Comparison of ENCODE assay signal across 15 cellular contexts in genomic region chr12:64147011-64147671, GRCh38.
DNase-seq lines count a peak whose midpoint lies in the region; ATAC-seq, FAIRE-seq and TF ChIP-seq lines count a peak whose summit lies in the region.
"Had no signal": no experiment of that assay in that cellular context is flagged by ENCODE, and none has a peak within 500 bp of the region (broad histone marks: within the 10 kb centered on the region; RNA-seq: fewer than 3 reads in every experiment).

No MANE protein-coding gene starts in this region.

- H3F3A ChIP-seq in PC-3 (ENCODE audit: low read length, unreplicated experiment): no peaks in the 10 kb centered on the region

- peaks cover 6% of the 10 kb centered on the region for H3K4me1 Mint-ChIP-seq in activated naive CD4-positive, alpha-beta T cell treated with anti-CD3 and anti-CD28 coated beads, Interleukin-2, amount 10 ng/mL, durations not matched to agents 7 days and 5 days
- H3K4me1 Mint-ChIP-seq in endothelial cell (ENCODE audit: unreplicated experiment): peaks cover 5% of the 10 kb centered on the region
- peaks cover 2 to 7% of the 10 kb centered on the region in 2 donors for H3K4me1 Mint-ChIP-seq in stimulated activated naive B cell treated with anti-CD40 and anti-IgM and Interleukin-4, amounts not matched to agents 10 μg/mL and 1 μg/mL and 100 μg/mL, for 72 hours

- no peak overlapping the region for H2AFZ ChIP-seq in PC-3 (ENCODE audit: low read length)

- no peaks in the 10 kb centered on the region for H3K9me3 Mint-ChIP-seq in activated naive CD4-positive, alpha-beta T cell treated with anti-CD3 and anti-CD28 coated beads, Interleukin-2, amount 10 ng/mL, durations not matched to agents 7 days and 5 days
- no peaks in the 10 kb centered on the region for H3K9me3 Mint-ChIP-seq in endothelial cell (ENCODE audit: unreplicated experiment)
- H3K9me3 Mint-ChIP-seq in stimulated activated naive B cell treated with anti-CD40 and anti-IgM and Interleukin-4, amounts not matched to agents 10 μg/mL and 1 μg/mL and 100 μg/mL, for 72 hours: no peaks in the 10 kb centered on the region

- H3K27ac Mint-ChIP-seq in activated naive CD4-positive, alpha-beta T cell treated with anti-CD3 and anti-CD28 coated beads, Interleukin-2, amount 10 ng/mL, durations not matched to agents 7 days and 5 days: no peak overlapping the region
- peak overlapping the region; percentile 73 for H3K27ac Mint-ChIP-seq in endothelial cell (ENCODE audit: unreplicated experiment)
- peak overlapping the region; percentile 27 for H3K27ac Mint-ChIP-seq in stimulated activated naive B cell treated with anti-CD40 and anti-IgM and Interleukin-4, amounts not matched to agents 10 μg/mL and 1 μg/mL and 100 μg/mL, for 72 hours

- H3K4me3 Mint-ChIP-seq in activated naive CD4-positive, alpha-beta T cell treated with anti-CD3 and anti-CD28 coated beads, Interleukin-2, amount 10 ng/mL, durations not matched to agents 7 days and 5 days: peak overlapping the region; percentile 17
- no peak overlapping the region for H3K4me3 Mint-ChIP-seq in endothelial cell (ENCODE audit: unreplicated experiment)
- H3K4me3 Mint-ChIP-seq in stimulated activated naive B cell treated with anti-CD40 and anti-IgM and Interleukin-4, amounts not matched to agents 10 μg/mL and 1 μg/mL and 100 μg/mL, for 72 hours: peak overlapping the region; percentile 64 to 73

- no peak overlapping the region for H3K27ac ChIP-seq in PC-3 (ENCODE audit: low read length)
- H3K27ac ChIP-seq: prostate gland, uterus had no signal

- CTCF ChIA-PET in activated naive CD4-positive, alpha-beta T cell treated with anti-CD3 and anti-CD28 coated beads, Interleukin-2, amount 10 ng/mL, durations not matched to agents 7 days and 5 days (lab: Charles Lee): no interaction called here
- CTCF ChIA-PET in PC-3 (lab: Charles Lee): no interaction called here

- H3K4me2 ChIP-seq in PC-3 (ENCODE audit: low read length): no peak overlapping the region

- no peak overlapping the region for H3K4me3 ChIP-seq in PC-3 (ENCODE audit: low read length)
- H3K4me3 ChIP-seq: mucosa of descending colon, prostate gland, uterus had no signal

- intact Hi-C loops in PC-3 (cut with micrococcal nuclease): no loop called here

- FAIRE-seq in RCC 7860 (lab: Jason Lieb, UNC): peak; percentile 76
- FAIRE-seq: TTC549 had no signal

- ATAC-seq in stimulated activated naive B cell treated with anti-CD40 and anti-IgM and Interleukin-4, amounts not matched to agents 10 μg/mL and 1 μg/mL and 100 μg/mL, for 72 hours (replicated peaks): peak; percentile 27 to 54
- no peak for ATAC-seq in HG02798 (IDR thresholded peaks at IDR 0.05; ENCODE audit: poor library complexity, unreplicated experiment)
- ATAC-seq in PC-3: no peak
- ATAC-seq: mucosa of descending colon had no signal

- no peaks in the 10 kb centered on the region for H3K4me1 ChIP-seq in PC-3 (ENCODE audit: insufficient read depth, low read length)
- H3K4me1 ChIP-seq: prostate gland, uterus had no signal

- H4K20me1 ChIP-seq in PC-3 (ENCODE audit: low read length): no peaks in the 10 kb centered on the region

- no peaks in the 10 kb centered on the region for H3K9me2 ChIP-seq in PC-3 (replicated peaks; ENCODE audit: low read length)

- TF ChIP-seq CTCF in endothelial cell (IDR thresholded peaks at IDR 0.05; ENCODE audit: unreplicated experiment) (no peak), PC-3 (conservative IDR thresholded peaks at IDR 0.05; ENCODE audit: low read depth, low read length) (no peak)

- H3K36me3 ChIP-seq in PC-3 (ENCODE audit: low read depth, low read length): peaks cover 9% of the 10 kb centered on the region
- H3K36me3 ChIP-seq: prostate gland, uterus had no signal

- no peaks in the 10 kb centered on the region for H3K36me3 Mint-ChIP-seq in activated naive CD4-positive, alpha-beta T cell treated with anti-CD3 and anti-CD28 coated beads, Interleukin-2, amount 10 ng/mL, durations not matched to agents 7 days and 5 days
- peaks cover 36% of the 10 kb centered on the region for H3K36me3 Mint-ChIP-seq in endothelial cell (ENCODE audit: low read depth, unreplicated experiment)
- no peaks in the 10 kb centered on the region for H3K36me3 Mint-ChIP-seq in stimulated activated naive B cell treated with anti-CD40 and anti-IgM and Interleukin-4, amounts not matched to agents 10 μg/mL and 1 μg/mL and 100 μg/mL, for 72 hours

- POLR2A ChIA-PET in PC-3 (lab: Charles Lee; ENCODE audit: unreplicated experiment): no interaction called here

- no peaks in the 10 kb centered on the region for H3K79me2 ChIP-seq in PC-3 (ENCODE audit: low read length)

- no peak overlapping the region for H3K9ac ChIP-seq in PC-3 (ENCODE audit: low read length)

- no peak for DNase-seq in activated naive CD4-positive, alpha-beta T cell treated with anti-CD3 and anti-CD28 coated beads, Interleukin-2, amount 10 ng/mL, durations not matched to agents 7 days and 5 days
- no peak for DNase-seq in activated naive CD4-positive, alpha-beta T cell treated with Interleukin-2 at 50 U/mL for 16 hours
- DNase-seq in RCC 7860 (ENCODE audit: low spot score): peak; percentile 84
- DNase-seq in endothelial cell (ENCODE audit: low spot score): no peak
- no peak for DNase-seq in stimulated activated naive B cell treated with anti-CD40 and anti-IgM and Interleukin-4, amounts not matched to agents 10 μg/mL and 1 μg/mL and 100 μg/mL, for 72 hours
- no peak for DNase-seq in PC-3
- no peak for DNase-seq in middle frontal gyrus (ENCODE audit: extremely low spot score, low spot score)
- DNase-seq: amniotic stem cell; dermis blood vessel endothelial cell; mucosa of descending colon; stimulated activated CD8-positive, alpha-beta memory T cell treated with anti-CD3 and anti-CD28 coated beads, Interleukin-4, amount 100 ng/mL, for 48 hours; uterus had no signal

- no peaks in the 10 kb centered on the region for H3K27me3 Mint-ChIP-seq in activated naive CD4-positive, alpha-beta T cell treated with anti-CD3 and anti-CD28 coated beads, Interleukin-2, amount 10 ng/mL, durations not matched to agents 7 days and 5 days
- peaks cover 8% of the 10 kb centered on the region for H3K27me3 Mint-ChIP-seq in endothelial cell (ENCODE audit: unreplicated experiment)
- H3K27me3 Mint-ChIP-seq in stimulated activated naive B cell treated with anti-CD40 and anti-IgM and Interleukin-4, amounts not matched to agents 10 μg/mL and 1 μg/mL and 100 μg/mL, for 72 hours: no peaks in the 10 kb centered on the region

- no peaks in the 10 kb centered on the region for H3K9me3 ChIP-seq in PC-3 (ENCODE audit: low read length)
- H3K9me3 ChIP-seq: mucosa of descending colon, prostate gland, uterus had no signal

- BruUV-seq in PC-3 (replicated peaks; lab: Mats Ljungman, UMichigan): no TSS peak

- H3K27me3 ChIP-seq in PC-3 (ENCODE audit: low read length): no peaks in the 10 kb centered on the region
- H3K27me3 ChIP-seq: uterus had no signal

Comparison
In these comparisons a context has a peak if more than half of its experiments do, and no peak if none do; other contexts are left out.
1. ATAC-seq: peak in stimulated activated naive B cell treated with anti-CD40 and anti-IgM and Interleukin-4, amounts not matched to agents 10 μg/mL and 1 μg/mL and 100 μg/mL, for 72 hours (2 of 2); none in HG02798 (single experiment) and PC-3 (single experiment).